8 cellular contexts compared by ENCODE assay signal in the genomic region with DNA sequence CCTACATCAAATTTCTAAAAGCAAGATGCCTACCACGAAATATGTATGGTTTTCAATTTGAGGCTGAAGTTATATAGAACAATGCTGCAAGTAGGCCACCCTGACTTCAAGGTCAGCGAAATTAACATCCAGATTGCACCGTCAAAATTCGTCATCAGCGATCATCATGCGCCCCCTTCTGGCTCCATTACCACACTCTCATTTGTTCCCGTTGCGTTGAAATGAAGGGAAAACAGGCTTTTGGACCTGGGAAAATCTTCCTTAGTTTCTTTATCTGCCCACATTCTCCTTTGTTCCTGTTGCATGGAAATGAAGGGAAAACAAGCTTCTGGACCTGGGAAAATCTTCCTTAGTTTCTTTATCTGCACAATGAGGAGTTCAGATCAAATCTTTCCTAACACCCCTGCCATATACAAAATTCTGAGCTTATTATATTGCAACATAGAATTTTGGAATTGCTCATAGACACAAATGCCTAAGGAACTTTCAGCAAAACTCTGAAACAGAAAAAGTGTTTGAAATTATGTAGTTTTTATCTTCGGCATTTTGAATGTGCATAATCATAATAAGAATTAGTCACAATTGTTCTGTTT.
DNase-seq lines count a peak whose midpoint lies in the region; ATAC-seq and TF ChIP-seq lines count a peak whose summit lies in the region.

No MANE protein-coding gene starts in this region.

- peaks cover 0 to 1% (median 0%) of the 10 kb centered on the region in 7 donors for H3K9me3 Mint-ChIP-seq in CD4-positive, CD25-positive, alpha-beta regulatory T cell

- peaks cover 0 to 6% (median 3%) of the 10 kb centered on the region in 4 donors for H3K4me1 Mint-ChIP-seq in CD4-positive, CD25-positive, alpha-beta regulatory T cell

- ATAC-seq in CD4-positive, CD25-positive, alpha-beta regulatory T cell (ENCODE audit: low read depth in 2 of 2), result peak in 1 of 2 donors; percentile 45
- no peak for ATAC-seq in lung (ENCODE audit: insufficient read depth, low FRiP score)

- H3K27me3 Mint-ChIP-seq in CD4-positive, CD25-positive, alpha-beta regulatory T cell, result peaks cover 60% of the 10 kb centered on the region

- H3K36me3 Mint-ChIP-seq in CD4-positive, CD25-positive, alpha-beta regulatory T cell, result no peaks in the 10 kb centered on the region

- TF ChIP-seq CTCF in lung (IDR thresholded peaks at IDR 0.05; ENCODE audit: control extremely low read depth, extremely low read depth), result peak; percentile 75

- no peaks in the 10 kb centered on the region for H3K36me3 ChIP-seq in CD4-positive, CD25-positive, alpha-beta regulatory T cell (ENCODE audit: control insufficient read depth, insufficient read depth, low read length)
- no peaks in the 10 kb centered on the region for H3K36me3 ChIP-seq in lung (ENCODE audit: control insufficient read depth in 2 of 2, insufficient read depth in 2 of 2, low read length in 2 of 2)

- H3K4me3 ChIP-seq in CD4-positive, CD25-positive, alpha-beta regulatory T cell (ENCODE audit: low read depth, low read length), result no peak overlapping the region
- no peak overlapping the region for H3K4me3 ChIP-seq in lung

- 16 to 17% methylated on average over 9 of the region's 9 CpGs for WGBS in lung, 2 donors

- H3K4me1 ChIP-seq in CD4-positive, CD25-positive, alpha-beta regulatory T cell (ENCODE audit: control insufficient read depth, insufficient read depth, low read length, poor library complexity, severe bottlenecking), result no peaks in the 10 kb centered on the region
- peaks cover 0 to 2% of the 10 kb centered on the region in 2 donors for H3K4me1 ChIP-seq in lung (ENCODE audit: control insufficient read depth in 2 of 2, insufficient read depth in 2 of 2, low read length in 2 of 2)

- no peaks in the 10 kb centered on the region for H3K9me3 ChIP-seq in CD4-positive, CD25-positive, alpha-beta regulatory T cell (ENCODE audit: control insufficient read depth in 2 of 2, low read length in 2 of 2)
- no peaks in the 10 kb centered on the region for H3K9me3 ChIP-seq in lung (ENCODE audit: control insufficient read depth in 2 of 2, insufficient read depth in 1 of 2, low read length in 1 of 2)

- no peak overlapping the region for H3K27ac ChIP-seq in CD4-positive, CD25-positive, alpha-beta regulatory T cell (ENCODE audit: insufficient read depth, low read length, poor library complexity, severe bottlenecking)
- no peak overlapping the region for H3K27ac ChIP-seq in lung (ENCODE audit: low read depth in 1 of 2, low read length in 1 of 2)

- H3K4me3 Mint-ChIP-seq in CD4-positive, CD25-positive, alpha-beta regulatory T cell, result no peak overlapping the region

- DNase-seq in CD4-positive, CD25-positive, alpha-beta regulatory T cell, result peak; percentile 41 to 73 (median 55)
- DNase-seq in HT1080 (ENCODE audit: low read depth) (peak; percentile 36), cerebellum (ENCODE audit: low spot score) (peak; percentile 6), lung (ENCODE audit: low spot score) (peak; percentile 51), KG1 (lab: John Stamatoyannopoulos, UW) (no peak), DMS79 treated with DMSO at 0.1 percent for 48 hours (lab: John Stamatoyannopoulos, UW) (no peak)
- peak; percentile 61 for DNase-seq in activated CD4-positive, CD25-positive, alpha-beta regulatory T cell treated with anti-CD3 and anti-CD28 coated beads, Interleukin-2, amount 50 U/mL, for 72 hours
- peak; percentile 48 for DNase-seq in stimulated activated CD8-positive, alpha-beta memory T cell treated with anti-CD3 and anti-CD28 coated beads, Interleukin-15, amount 100 ng/mL, for 1 hour (ENCODE audit: low read depth)

- H3K27me3 ChIP-seq in CD4-positive, CD25-positive, alpha-beta regulatory T cell (ENCODE audit: control insufficient read depth, insufficient read depth, low read length), result peaks cover 13% of the 10 kb centered on the region
- H3K27me3 ChIP-seq in lung (ENCODE audit: control insufficient read depth, insufficient read depth), result no peaks in the 10 kb centered on the region

- no peak overlapping the region for H3K27ac Mint-ChIP-seq in CD4-positive, CD25-positive, alpha-beta regulatory T cell

Comparison
In these comparisons a context has a peak if more than half of its experiments do, and no peak if none do; other contexts are left out.
1. DNase-seq: peak in CD4-positive, CD25-positive, alpha-beta regulatory T cell (3 of 3), HT1080 (single experiment), activated CD4-positive, CD25-positive, alpha-beta regulatory T cell treated with anti-CD3 and anti-CD28 coated beads, Interleukin-2, amount 50 U/mL, for 72 hours (single experiment), cerebellum (single experiment), lung (single experiment) and stimulated activated CD8-positive, alpha-beta memory T cell treated with anti-CD3 and anti-CD28 coated beads, Interleukin-15, amount 100 ng/mL, for 1 hour (single experiment); none in KG1 (single experiment) and DMS79 treated with DMSO at 0.1 percent for 48 hours (single experiment).